20 cellular contexts compared by ENCODE assay signal in genomic region chr15:35243758-35244157, GRCh38.
"Had no signal": no experiment of that assay in that cellular context is flagged by ENCODE, and none has a peak within 500 bp of the region (broad histone marks: within the 10 kb centered on the region; RNA-seq: fewer than 3 reads in every experiment).

No MANE protein-coding gene starts in this region.

- DNase-seq: activated CD4-positive, alpha-beta T cell treated with anti-CD3 and anti-CD28 coated beads for 1 hour; activated effector memory CD4-positive, alpha-beta T cell treated with anti-CD3 and anti-CD28 coated beads, Interleukin-2, amount 50 U/mL, for 16 hours; activated T-cell treated with anti-CD3 and anti-CD28 coated beads, Interleukin-2, amount 50 U/mL, for 72 hours; dermis blood vessel endothelial cell; effector memory CD4-positive, alpha-beta T cell; hypothalamus; lower lobe of right lung; nucleus accumbens; posterior cingulate gyrus; retina; stimulated activated CD4-positive, alpha-beta T cell treated with anti-CD3 and anti-CD28 coated beads, Interleukin-12 subunit alpha, Interleukin-12 subunit beta, amount 100 ng/mL, for 4 hours; stimulated activated CD4-positive, alpha-beta T cell treated with anti-CD3 and anti-CD28 coated beads, Interleukin-1b, Interleukin-23, amount 100 ng/mL, for 48 hours; stimulated activated naive CD4-positive, alpha-beta T cell treated with Interleukin-2 at 50 U/mL for 16 hours; substantia nigra; T-helper 2 cell; tibial artery had no signal

- ATAC-seq: activated naive CD4-positive, alpha-beta T cell treated with anti-CD3 and anti-CD28 coated beads, Interleukin-2, amount 50 U/mL, for 72 hours; activated T-cell treated with anti-CD3 and anti-CD28 coated beads, Interleukin-2, amount 50 U/mL, for 72 hours; foreskin keratinocyte; lower lobe of right lung had no signal

- H3K9me3 ChIP-seq: lower lobe of right lung, tibial artery, vagina had no signal

- H3K4me3 ChIP-seq: lower lobe of right lung, tibial artery, vagina had no signal

- H3K36me3 ChIP-seq: lower lobe of right lung, tibial artery, vagina had no signal

- H3K4me1 ChIP-seq: foreskin keratinocyte, lower lobe of right lung, tibial artery, vagina had no signal

- H3K27ac ChIP-seq: foreskin keratinocyte, lower lobe of right lung, tibial artery, vagina, VCaP had no signal

- H3K27me3 ChIP-seq: foreskin keratinocyte, tibial artery, vagina had no signal
